In genomic region chr22:31628362-31628761, GRCh38 we compare ENCODE assay signal across 12 cellular contexts. TPM values are rescaled to one million over a fixed set of nuclear protein-coding genes. Genes with fewer than 3 reads are reported as not detected.
DNase-seq lines count a peak whose midpoint lies in the region; ATAC-seq and TF ChIP-seq lines count a peak whose summit lies in the region.
"Had no signal": no experiment of that assay in that cellular context is flagged by ENCODE, and none has a peak within 500 bp of the region (broad histone marks: within the 10 kb centered on the region; RNA-seq: fewer than 3 reads in every experiment).

No MANE protein-coding gene starts in this region.

- H3K79me2 ChIP-seq in neural progenitor cell (ENCODE audit: low read depth) = peaks cover 71% of the 10 kb centered on the region

- WGBS in ovary, 3 donors = 65 to 67% (median 65%) methylated on average over 1 of the region's 1 CpG

- no peak for DNase-seq in CD14-positive monocyte (ENCODE audit: low spot score)
- no peak for DNase-seq in HFFc6
- no peak for DNase-seq in adipocyte (ENCODE audit: low read depth)
- no peak for DNase-seq in neural progenitor cell (ENCODE audit: low spot score)
- DNase-seq in activated gamma-delta T cell (lab: John Stamatoyannopoulos, UW) = no peak
- no peak for DNase-seq in ovary
- DNase-seq in anterior cingulate cortex (lab: John Stamatoyannopoulos, UW) = no peak
- DNase-seq: NCI-H524 treated with DMSO at 0.1 percent for 48 hours; retina; stimulated activated CD4-positive, alpha-beta T cell treated with anti-CD3 and anti-CD28 coated beads, Interleukin-2, amount 100 ng/mL, for 48 hours had no signal

- TF ChIP-seq CTCF in CD14-positive monocyte (IDR thresholded peaks at IDR 0.05) (no peak), HFFc6 (IDR thresholded peaks at IDR 0.05) (no peak), neural progenitor cell (IDR thresholded peaks at IDR 0.05) (no peak), ovary (IDR thresholded peaks at IDR 0.05) (no peak)

- peaks cover 97% of the 10 kb centered on the region for H4K20me1 ChIP-seq in neural progenitor cell (ENCODE audit: low read depth)

- H3K36me3 ChIP-seq in adipocyte (ENCODE audit: control insufficient read depth, insufficient read depth, low read length, severe bottlenecking) = peaks cover 28% of the 10 kb centered on the region
- no peaks in the 10 kb centered on the region for H3K36me3 ChIP-seq in neural progenitor cell
- no peaks in the 10 kb centered on the region for H3K36me3 ChIP-seq in ovary

- peak overlapping the region; percentile 93 for H3K4me3 ChIP-seq in adipocyte (ENCODE audit: low read length)
- no peak overlapping the region for H3K4me3 ChIP-seq in neural progenitor cell
- H3K4me3 ChIP-seq in ovary = no peak overlapping the region

- H3F3A ChIP-seq in neural progenitor cell (ENCODE audit: low read depth) = peaks cover 38% of the 10 kb centered on the region

- TF ChIP-seq EP300 in ovary (IDR thresholded peaks at IDR 0.05) = no peak

- H3K9me3 Mint-ChIP-seq in CD14-positive monocyte (no peaks in the 10 kb centered on the region), HFFc6 (no peaks in the 10 kb centered on the region), neural progenitor cell (no peaks in the 10 kb centered on the region)

- ATAC-seq in HG03097 (IDR thresholded peaks at IDR 0.05; ENCODE audit: low FRiP score, unreplicated experiment) = no peak

- H3K27ac ChIP-seq in neural progenitor cell (no peak overlapping the region), ovary (peak overlapping the region in 1 of 2 donors; percentile 66)
- H3K27ac ChIP-seq: VCaP had no signal

- H3K27ac Mint-ChIP-seq in CD14-positive monocyte = peak overlapping the region; percentile 36 to 86 (median 68)
- 0 out of 2 replicates have a peak overlapping the region, but pooled peaks have one; percentile 43 for H3K27ac Mint-ChIP-seq in HFFc6
- no peak overlapping the region for H3K27ac Mint-ChIP-seq in neural progenitor cell

- H3K27me3 ChIP-seq in adipocyte (replicated peaks; ENCODE audit: control insufficient read depth, insufficient read depth, low read length) (no peaks in the 10 kb centered on the region), neural progenitor cell (no peaks in the 10 kb centered on the region), ovary (no peaks in the 10 kb centered on the region)

- H3K4me3 Mint-ChIP-seq in CD14-positive monocyte = no peak overlapping the region
- peak overlapping the region; percentile 24; the same call in 1 of the 2 replicates for H3K4me3 Mint-ChIP-seq in HFFc6
- peak overlapping the region; percentile 46 for H3K4me3 Mint-ChIP-seq in neural progenitor cell

- H3K9ac ChIP-seq in adipocyte (ENCODE audit: low read length) = peak overlapping the region; percentile 97
- H3K9ac ChIP-seq in neural progenitor cell = no peak overlapping the region

- TF ChIP-seq POLR2A in ovary (IDR thresholded peaks at IDR 0.05) = no peak

- H3K4me2 ChIP-seq in neural progenitor cell = no peak overlapping the region

- no peak overlapping the region for H2AFZ ChIP-seq in neural progenitor cell (replicated peaks)

- H3K9me3 ChIP-seq in adipocyte (ENCODE audit: control insufficient read depth, low read length) (no peaks in the 10 kb centered on the region), neural progenitor cell (ENCODE audit: low read depth) (no peaks in the 10 kb centered on the region), ovary (no peaks in the 10 kb centered on the region)

- H3K4me1 Mint-ChIP-seq in CD14-positive monocyte = peaks cover 40% of the 10 kb centered on the region
- H3K4me1 Mint-ChIP-seq in HFFc6 (ENCODE audit: low read depth) = peaks cover 34% of the 10 kb centered on the region
- peaks cover 38% of the 10 kb centered on the region for H3K4me1 Mint-ChIP-seq in neural progenitor cell

- intact Hi-C loops in CD14-positive monocyte (cut with micrococcal nuclease) (no loop called here), ovary (cut with DNase I) (loop anchor here in 1 of 4 donors (5.0 kb wide), 1 partner anchor 66 kb away; no protein-coding TSS in a partner anchor)

- H3K36me3 Mint-ChIP-seq in CD14-positive monocyte (peaks cover 49 to 75% of the 10 kb centered on the region in 2 donors), HFFc6 (ENCODE audit: low read depth) (no peaks in the 10 kb centered on the region; the same call in 1 of the 2 replicates), neural progenitor cell (no peaks in the 10 kb centered on the region)

- H3K4me1 ChIP-seq in adipocyte (ENCODE audit: control insufficient read depth, insufficient read depth, low read length) (peaks cover 59% of the 10 kb centered on the region), neural progenitor cell (peaks cover 37% of the 10 kb centered on the region), ovary (ENCODE audit: insufficient read depth) (peaks cover 40% of the 10 kb centered on the region)

- H3K27me3 Mint-ChIP-seq in CD14-positive monocyte (ENCODE audit: low read depth in 3 of 3) (peaks cover 0 to under 1% (median 0%) of the 10 kb centered on the region in 3 donors), HFFc6 (ENCODE audit: insufficient read depth) (peaks cover 1% of the 10 kb centered on the region; the same call in 1 of the 2 replicates), neural progenitor cell (ENCODE audit: insufficient read depth, low read depth) (peaks cover 8% of the 10 kb centered on the region)

RNA-seq across cellular contexts. Expression of gene PISD, which starts 33.7 kb away (rescaled TPM):
- polyA plus RNA-seq in CD14-positive monocyte (10 to 100 TPM; 38.1 to 45.3 TPM), ovary (10 to 100 TPM; 12.0 to 19.4 TPM)
- total RNA-seq in HFFc6 (2021; fragmentation: NEBNext Ultra II Directional; extraction: Animal tissue kit (Norgen Biotek cat#: 25700)) = 10 to 100 TPM; 38.4 to 47.3 (median 43.3) TPM
- total RNA-seq in neural progenitor cell (ENCODE audit: low replicate concordance) (18.1 and 41.2 TPM in 2 replicates), ovary (10 to 100 TPM; 18.8 to 60.2 (median 34.1) TPM)

Comparison
In these comparisons a context has a peak if more than half of its experiments do, and no peak if none do; other contexts are left out.
1. H3K4me3 Mint-ChIP-seq: peak in HFFc6 (single experiment) and neural progenitor cell (single experiment); none in CD14-positive monocyte (0 of 2).